ENCODE assay signal across 14 cellular contexts in genomic region chr12:117037296-117038022, GRCh38.
"Had no signal": no experiment of that assay in that cellular context is flagged by ENCODE, and none has a peak within 500 bp of the region (broad histone marks: within the 10 kb centered on the region; RNA-seq: fewer than 3 reads in every experiment).

No MANE protein-coding gene starts in this region.

- ATAC-seq: activated CD4-positive, CD25-positive, alpha-beta regulatory T cell treated with anti-CD3 and anti-CD28 coated beads, Interleukin-2, amount 50 U/mL, for 24 hours; mucosa of descending colon; naive thymus-derived CD8-positive, alpha-beta T cell; sciatic nerve had no signal

- H3K4me1 ChIP-seq: prostate gland had no signal

- H3K9me3 ChIP-seq: mucosa of descending colon, prostate gland, suprapubic skin, upper lobe of left lung had no signal

- DNase-seq: activated CD4-positive, alpha-beta T cell treated with anti-CD3 and anti-CD28 coated beads, Interleukin-2, amount 50 U/mL, for 48 hours; activated gamma-delta T cell treated with Interleukin-2 at 50 U/mL for 16 hours; activated T-cell treated with anti-CD3 and anti-CD28 coated beads, Interleukin-2, amount 50 U/mL, for 48 hours; occipital lobe; stimulated activated CD4-positive, alpha-beta T cell treated with anti-CD3 and anti-CD28 coated beads, Interleukin-12 subunit alpha, Interleukin-12 subunit beta, amount 100 ng/mL, for 4 hours; stimulated activated naive CD4-positive, alpha-beta T cell; upper lobe of left lung had no signal

- H3K4me3 ChIP-seq: mucosa of descending colon, prostate gland, suprapubic skin, upper lobe of left lung had no signal

- H3K4me3 Mint-ChIP-seq: activated naive CD8-positive, alpha-beta T cell treated with anti-CD3 and anti-CD28 coated beads, Interleukin-2, amount 10 ng/mL, durations not matched to agents 7 days and 5 days; naive thymus-derived CD8-positive, alpha-beta T cell had no signal

- H3K27ac ChIP-seq: prostate gland, suprapubic skin, upper lobe of left lung had no signal

- H3K27me3 Mint-ChIP-seq: activated naive CD8-positive, alpha-beta T cell treated with anti-CD3 and anti-CD28 coated beads, Interleukin-2, amount 10 ng/mL, durations not matched to agents 7 days and 5 days had no signal

- H3K36me3 ChIP-seq: prostate gland, suprapubic skin, upper lobe of left lung had no signal

- H3K36me3 Mint-ChIP-seq: naive thymus-derived CD8-positive, alpha-beta T cell had no signal

- H3K9me3 Mint-ChIP-seq: activated naive CD8-positive, alpha-beta T cell treated with anti-CD3 and anti-CD28 coated beads, Interleukin-2, amount 10 ng/mL, durations not matched to agents 7 days and 5 days; naive thymus-derived CD8-positive, alpha-beta T cell had no signal

- H3K27ac Mint-ChIP-seq: activated naive CD8-positive, alpha-beta T cell treated with anti-CD3 and anti-CD28 coated beads, Interleukin-2, amount 10 ng/mL, durations not matched to agents 7 days and 5 days; naive thymus-derived CD8-positive, alpha-beta T cell had no signal

- H3K27me3 ChIP-seq: upper lobe of left lung had no signal
